23 cellular contexts compared by ENCODE assay signal in the genomic region with DNA sequence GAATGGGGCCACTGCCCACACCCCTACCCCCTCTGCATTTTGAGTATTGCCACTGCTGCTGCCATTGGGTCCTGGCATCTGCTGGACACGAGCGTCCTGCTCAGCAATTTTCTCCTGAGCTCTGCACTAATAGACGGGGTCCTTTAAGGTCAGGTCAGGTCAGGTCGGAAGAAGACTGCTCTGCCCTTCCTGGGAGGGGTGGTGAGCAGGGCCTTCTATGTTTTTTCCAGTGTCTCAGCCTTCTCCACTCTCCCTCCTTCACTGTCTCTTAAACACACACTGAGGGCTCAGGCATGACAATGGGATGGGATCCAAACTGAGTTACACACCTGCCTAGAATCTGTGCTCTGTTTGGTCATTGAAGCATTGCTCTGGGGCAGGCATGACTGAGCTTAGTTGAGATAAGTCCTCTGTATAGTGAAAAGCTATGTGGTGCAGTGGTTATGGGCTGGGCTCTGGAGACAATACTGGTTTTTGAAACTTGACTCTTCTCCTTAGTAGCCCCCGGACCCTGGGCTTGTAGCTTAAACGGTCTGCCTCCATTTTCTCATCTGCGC. TPM values are rescaled to one million over a fixed set of nuclear protein-coding genes. Genes with fewer than 3 reads are reported as not detected.
A peak's percentile ranks its signal among the peaks of the same experiment; 100 is the strongest.
DNase-seq lines count a peak whose midpoint lies in the region; ATAC-seq, FAIRE-seq and TF ChIP-seq lines count a peak whose summit lies in the region.
"Had no signal": no experiment of that assay in that cellular context is flagged by ENCODE, and none has a peak within 500 bp of the region (broad histone marks: within the 10 kb centered on the region; RNA-seq: fewer than 3 reads in every experiment).

No MANE protein-coding gene starts in this region.

- no peak overlapping the region for H3K27ac ChIP-seq in left ventricle myocardium inferior (replicated peaks)
- no peak overlapping the region for H3K27ac ChIP-seq in mammary epithelial cell (ENCODE audit: insufficient read depth, low read depth, low read length)
- no peak overlapping the region for H3K27ac ChIP-seq in HepG2 (ENCODE audit: extremely low read length, insufficient read depth, low read length)
- no peak overlapping the region for H3K27ac ChIP-seq in upper lobe of right lung
- H3K27ac ChIP-seq: brain microvascular endothelial cell, gastroesophageal sphincter, Peyer's patch, sigmoid colon, transverse colon had no signal

- H3K27me3 ChIP-seq in left ventricle myocardium inferior (ENCODE audit: low read depth) (no peaks in the 10 kb centered on the region), mammary epithelial cell (ENCODE audit: insufficient read depth, low read length) (no peaks in the 10 kb centered on the region), HepG2 (ENCODE audit: control insufficient read depth in 1 of 2, insufficient read depth in 2 of 2, low read length in 2 of 2) (no peaks in the 10 kb centered on the region), upper lobe of right lung (no peaks in the 10 kb centered on the region)
- H3K27me3 ChIP-seq: brain microvascular endothelial cell, gastroesophageal sphincter, Peyer's patch, sigmoid colon, transverse colon had no signal

- TF ChIP-seq CTCF in left ventricle myocardium inferior (IDR thresholded peaks at IDR 0.05; ENCODE audit: borderline replicate concordance): no peak
- TF ChIP-seq CTCF in mammary epithelial cell (conservative IDR thresholded peaks at IDR 0.05 in 1 of 2, IDR thresholded peaks at IDR 0.05 in 1 of 2; ENCODE audit: extremely low read depth in 1 of 2, insufficient read depth in 1 of 2, low read depth in 1 of 2, low read length in 2 of 2): no peak
- no peak for TF ChIP-seq CTCF in HepG2 (CRISPR knock-in tag; IDR thresholded peaks at IDR 0.05)
- TF ChIP-seq CTCF in upper lobe of right lung (IDR thresholded peaks at IDR 0.05): no peak

- POLR2A ChIA-PET in HepG2 (lab: Yijun Ruan, JAX): interaction anchor here (0.8 kb wide), 1 partner anchor 10 kb away, joined by 3 read pairs; no protein-coding TSS in a partner anchor

- in situ Hi-C loops in mammary epithelial cell (cut with MboI; ENCODE audit: low sequenced_read_pairs in 2 of 2) (no loop called here), HepG2 (cut with HindIII; ENCODE audit: extremely low pct_ligation_motif_present, low pct_unique_long_range_greater_than_20kb) (no loop called here)

- FAIRE-seq in HepG2 (lab: Jason Lieb, UNC): no peak
- FAIRE-seq: endothelial cell of umbilical vein had no signal

- intact Hi-C loops in Right ventricle myocardium inferior (cut with DNase I): no loop called here
- intact Hi-C loops in left ventricle myocardium inferior (cut with micrococcal nuclease): no loop called here
- intact Hi-C loops in mammary epithelial cell (cut with micrococcal nuclease): no loop called here
- intact Hi-C loops in HepG2 (cut with micrococcal nuclease; ENCODE audit: unreplicated experiment): no loop called here
- intact Hi-C loops in upper lobe of right lung (cut with DNase I): no loop called here

- H3K79me2 ChIP-seq in mammary epithelial cell (ENCODE audit: insufficient read depth, low read length) (peaks cover 100% of the 10 kb centered on the region), HepG2 (ENCODE audit: insufficient read depth, low read length) (peaks cover 98% of the 10 kb centered on the region)

- H3K9ac ChIP-seq in mammary epithelial cell (ENCODE audit: insufficient read depth, low read length) (no peak overlapping the region), HepG2 (ENCODE audit: insufficient read depth, low read depth, low read length) (no peak overlapping the region)

- no peaks in the 10 kb centered on the region for H3K36me3 ChIP-seq in left ventricle myocardium inferior
- peaks cover 5% of the 10 kb centered on the region for H3K36me3 ChIP-seq in mammary epithelial cell (ENCODE audit: insufficient read depth, low read length)
- no peaks in the 10 kb centered on the region for H3K36me3 ChIP-seq in HepG2 (replicated peaks in 1 of 2; ENCODE audit: control insufficient read depth in 1 of 2, insufficient read depth in 2 of 2, low read length in 2 of 2)
- H3K36me3 ChIP-seq in upper lobe of right lung: no peaks in the 10 kb centered on the region
- H3K36me3 ChIP-seq: brain microvascular endothelial cell, gastroesophageal sphincter, Peyer's patch, sigmoid colon, transverse colon had no signal

- no peak overlapping the region for H3K4me3 ChIP-seq in left ventricle myocardium inferior
- H3K4me3 ChIP-seq in mammary epithelial cell (replicated peaks in 1 of 3; ENCODE audit: insufficient read depth in 1 of 3, low read depth in 2 of 3, low read length in 3 of 3): no peak overlapping the region
- H3K4me3 ChIP-seq in HepG2 (replicated peaks in 1 of 3; ENCODE audit: insufficient read depth in 1 of 3, low read depth in 2 of 3, low read length in 3 of 3): no peak overlapping the region
- no peak overlapping the region for H3K4me3 ChIP-seq in upper lobe of right lung
- H3K4me3 ChIP-seq: gastroesophageal sphincter, Peyer's patch, sigmoid colon, transverse colon had no signal

- CTCF ChIA-PET in mammary epithelial cell (lab: Charles Lee; ENCODE audit: low non-redundant PET) (no interaction called here), HepG2 (lab: Yijun Ruan, JAX; ENCODE audit: low intra/inter-chr PET ratio, low total read pairs) (no interaction called here)

- no peak for TF ChIP-seq POLR2A in HepG2 (IDR thresholded peaks at IDR 0.05; ENCODE audit: insufficient read depth in 1 of 2, low read depth in 2 of 2, low read length in 2 of 2)

- DNase-seq in Right ventricle myocardium inferior (ENCODE audit: missing footprints) (no peak), left ventricle myocardium inferior (no peak), mammary epithelial cell (peak; percentile 37), HepG2 (ENCODE audit: low spot score) (no peak), upper lobe of right lung (no peak)
- DNase-seq in activated CD4-positive, alpha-beta T cell treated with anti-CD3 and anti-CD28 coated beads, Interleukin-2, amount 50 U/mL, for 1 hour: no peak
- DNase-seq: 8988T; activated CD4-positive, alpha-beta T cell treated with anti-CD3 and anti-CD28 coated beads for 36 hours; brain microvascular endothelial cell; left colon; NCI-H1694; NCI-H2227 treated with DMSO at 0.1 percent for 48 hours; nucleus accumbens; Peyer's patch; sigmoid colon; stimulated activated naive CD4-positive, alpha-beta T cell treated with Interleukin-2 at 50 U/mL for 16 hours; transverse colon had no signal

- H2AFZ ChIP-seq in mammary epithelial cell (ENCODE audit: low read depth, low read length): no peak overlapping the region
- H2AFZ ChIP-seq in HepG2 (ENCODE audit: low read length): no peak overlapping the region

- peak; percentile 16 for ATAC-seq in Right ventricle myocardium inferior
- peak; percentile 43 for ATAC-seq in HepG2
- peak; percentile 28 for ATAC-seq in upper lobe of right lung
- ATAC-seq in HG02759 (IDR thresholded peaks at IDR 0.05; ENCODE audit: unreplicated experiment): no peak
- no peak for ATAC-seq in HG03342 (IDR thresholded peaks at IDR 0.05; ENCODE audit: unreplicated experiment)
- ATAC-seq: activated CD4-positive, alpha-beta T cell treated with anti-CD3 and anti-CD28 coated beads for 36 hours; activated T-helper 17 cell treated with anti-CD3 and anti-CD28 coated beads, Interleukin-2, amount 50 U/mL, for 72 hours; gastroesophageal sphincter; HCT116; left colon had no signal

- H3K4me2 ChIP-seq in mammary epithelial cell (ENCODE audit: insufficient read depth, low read depth, low read length): peak overlapping the region; percentile 1
- no peak overlapping the region for H3K4me2 ChIP-seq in HepG2 (ENCODE audit: low read depth, low read length)

- TF ChIP-seq EP300 in HepG2 (IDR thresholded peaks at IDR 0.05; ENCODE audit: low read depth in 2 of 2, low read length in 2 of 2) (no peak), HepG2 (CRISPR knock-in tag; IDR thresholded peaks at IDR 0.05; ENCODE audit: borderline replicate concordance) (no peak)

- dilution Hi-C loops in mammary epithelial cell (cut with HindIII; ENCODE audit: low sequenced_read_pairs): loop anchor here (25.0 kb wide), 1 partner anchor 256 kb away; no protein-coding TSS in a partner anchor

- no peaks in the 10 kb centered on the region for H3K9me3 ChIP-seq in left ventricle myocardium inferior (replicated peaks)
- no peaks in the 10 kb centered on the region for H3K9me3 ChIP-seq in mammary epithelial cell (replicated peaks; ENCODE audit: insufficient read depth, low read length)
- H3K9me3 ChIP-seq in HepG2 (ENCODE audit: low read length): no peaks in the 10 kb centered on the region
- H3K9me3 ChIP-seq in upper lobe of right lung: no peaks in the 10 kb centered on the region
- H3K9me3 ChIP-seq: gastroesophageal sphincter, Peyer's patch, sigmoid colon, transverse colon had no signal

- no peak for TF ChIP-seq RAD21 in HepG2 (CRISPR knock-in tag; IDR thresholded peaks at IDR 0.05)

- H3K4me1 ChIP-seq in left ventricle myocardium inferior: peaks cover 52% of the 10 kb centered on the region
- H3K4me1 ChIP-seq in mammary epithelial cell (ENCODE audit: insufficient read depth, low read length): peaks cover 34% of the 10 kb centered on the region
- H3K4me1 ChIP-seq in HepG2 (ENCODE audit: insufficient read depth, low read length): peaks cover 71% of the 10 kb centered on the region
- peaks cover 39% of the 10 kb centered on the region for H3K4me1 ChIP-seq in upper lobe of right lung
- H3K4me1 ChIP-seq: Peyer's patch, sigmoid colon, transverse colon had no signal

- H4K20me1 ChIP-seq in mammary epithelial cell (ENCODE audit: insufficient read depth, low read length): peaks cover 19% of the 10 kb centered on the region
- H4K20me1 ChIP-seq in HepG2 (ENCODE audit: insufficient read depth, low read length): peaks cover 9% of the 10 kb centered on the region; the same call in 1 of the 2 replicates

- BruUV-seq in mammary epithelial cell (replicated peaks; lab: Mats Ljungman, UMichigan) (no TSS peak), HepG2 (replicated peaks; lab: Mats Ljungman, UMichigan) (no TSS peak)

- 98% methylated on average over 7 of the region's 7 CpGs for WGBS in mammary epithelial cell (ENCODE audit: low coverage, missing lambda C conversion rate)
- whole genome bisulfite sequencing in HepG2 (ENCODE audit: low lambda C conversion rate): 92% methylated on average over 7 of the region's 7 CpGs

RNA-seq across cellular contexts. Expression of a gene that starts 10.6 kb away (rescaled TPM):
- 18.9 TPM for total RNA-seq in Right ventricle myocardium inferior
- total RNA-seq in left ventricle myocardium inferior: 16.2 TPM
- 100 to 1,000 TPM; 165 to 435 TPM for total RNA-seq in mammary epithelial cell
- polyA plus RNA-seq in mammary epithelial cell: 128 TPM
- 202 TPM for polyA minus RNA-seq in mammary epithelial cell
- total RNA-seq in HepG2 (2016; rRNA removed; fragmentation: Illumina TruSeq; extraction: Trizol): 89.8 and 134 TPM in 2 replicates
- total RNA-seq in HepG2 (2016; cell fraction: cytosol; rRNA removed; fragmentation: Illumina TruSeq; extraction: Trizol; ENCODE audit: low read depth): 6.6 and 8.5 TPM in 2 replicates
- 89.7 and 128 TPM in 2 replicates for total RNA-seq in HepG2 (2016; cell fraction: insoluble cytoplasmic fraction; rRNA removed; fragmentation: Illumina TruSeq; extraction: Trizol)
- 27.4 and 29.4 TPM in 2 replicates for total RNA-seq in HepG2 (2016; cell fraction: membrane; rRNA removed; fragmentation: Illumina TruSeq; extraction: Trizol)
- total RNA-seq in HepG2 (2016; cell fraction: nucleus; rRNA removed; fragmentation: Illumina TruSeq; extraction: Trizol): 108 and 113 TPM in 2 replicates
- polyA plus RNA-seq in HepG2 (2011; rRNA removed): 29.5 and 36.9 TPM in 2 replicates
- 14.6 and 19.2 TPM in 2 replicates for polyA plus RNA-seq in HepG2 (2011; cell fraction: cytosol; rRNA removed)
- polyA plus RNA-seq in HepG2 (2011; cell fraction: nucleus; rRNA removed): 34.7 and 34.9 TPM in 2 replicates
- 29.4 and 36.8 TPM in 2 replicates for polyA plus RNA-seq in HepG2 (2012)
- 2.2 and 2.6 TPM in 2 replicates for polyA plus RNA-seq in HepG2 (2016; cell fraction: cytosol; fragmentation: Illumina TruSeq; extraction: Trizol; ENCODE audit: low read depth)
- 101 and 106 TPM in 2 replicates for polyA plus RNA-seq in HepG2 (2016; cell fraction: insoluble cytoplasmic fraction; fragmentation: Illumina TruSeq; extraction: Trizol; ENCODE audit: low read depth)
- 8.4 and 10.5 TPM in 2 replicates for polyA plus RNA-seq in HepG2 (2016; cell fraction: membrane; fragmentation: Illumina TruSeq; extraction: Trizol; ENCODE audit: low read depth)
- polyA plus RNA-seq in HepG2 (2016; cell fraction: nucleus; fragmentation: Illumina TruSeq; extraction: Trizol; ENCODE audit: insufficient read depth, low read depth): 79.1 and 80.1 TPM in 2 replicates
- polyA minus RNA-seq in HepG2 (2011; rRNA and poly(A)+ RNA removed; ENCODE audit: low replicate concordance): 12.3 and 50.8 TPM in 2 replicates
- polyA minus RNA-seq in HepG2 (2011; cell fraction: cytosol; rRNA and poly(A)+ RNA removed): 45.9 and 51.5 TPM in 2 replicates
- polyA minus RNA-seq in HepG2 (2011; cell fraction: nucleus; rRNA and poly(A)+ RNA removed): 155 and 169 TPM in 2 replicates
- total RNA-seq in upper lobe of right lung: 231 TPM

Comparison
In these comparisons a context has a peak if more than half of its experiments do, and no peak if none do; other contexts are left out.
1. ATAC-seq: peak in Right ventricle myocardium inferior (single experiment), HepG2 (single experiment) and upper lobe of right lung (single experiment); none in HG02759 (single experiment) and HG03342 (single experiment).